8 cellular contexts compared by ENCODE assay signal in genomic region chr12:122834921-122835692, GRCh38. TPM values are rescaled to one million over a fixed set of nuclear protein-coding genes. Genes with fewer than 3 reads are reported as not detected.
A peak's percentile ranks its signal among the peaks of the same experiment; 100 is the strongest.
DNase-seq lines count a peak whose midpoint lies in the region; ATAC-seq and TF ChIP-seq lines count a peak whose summit lies in the region.

TSS of gene HIP1R (plus strand) at chr12:122835457. CDS start at chr12:122835551, 94 bp downstream.

- no peak within 1 kb of the TSS for H2BK12ac ChIP-seq in trophoblast cell (ENCODE audit: low read length)

- H4K12ac ChIP-seq in trophoblast cell (ENCODE audit: low read depth, low read length) = no peak within 1 kb of the TSS

- peak within 1 kb of the TSS; percentile 82 for H2AFZ ChIP-seq in trophoblast cell (ENCODE audit: insufficient read depth, low read length, poor library complexity)

- peak within 1 kb of the TSS; percentile 93 for H4K8ac ChIP-seq in trophoblast cell (ENCODE audit: low read depth, low read length)

- no peak within 1 kb of the TSS for H3K23ac ChIP-seq in trophoblast cell (ENCODE audit: low read length)

- peaks cover 2% of the 10 kb centered on the region for H3K79me2 ChIP-seq in trophoblast cell (ENCODE audit: control insufficient read depth, insufficient read depth, low read length, poor library complexity)

- peak within 1 kb of the TSS; percentile 31 for H3K9ac ChIP-seq in trophoblast cell (ENCODE audit: low read length)

- H3K79me1 ChIP-seq in trophoblast cell (ENCODE audit: low read length) = peaks cover 5% of the 10 kb centered on the region

- peak within 1 kb of the TSS; percentile 91 for H3K18ac ChIP-seq in trophoblast cell (ENCODE audit: low read length)

- H3K9me3 ChIP-seq in Peyer's patch = no peaks in the 10 kb centered on the region
- no peaks in the 10 kb centered on the region for H3K9me3 ChIP-seq in trophoblast cell (ENCODE audit: insufficient read depth, low read depth, low read length)
- H3K9me3 ChIP-seq in upper lobe of right lung = no peaks in the 10 kb centered on the region

- peak in 1 of 2 donors; percentile 46 for TF ChIP-seq POLR2A in Peyer's patch (IDR thresholded peaks at IDR 0.05)

- H3K27me3 ChIP-seq in Peyer's patch (no peaks in the 10 kb centered on the region), trophoblast cell (ENCODE audit: insufficient read depth, low read length) (no peaks in the 10 kb centered on the region), upper lobe of right lung (no peaks in the 10 kb centered on the region)

- no peaks in the 10 kb centered on the region for H3K36me3 ChIP-seq in Peyer's patch
- H3K36me3 ChIP-seq in trophoblast cell (ENCODE audit: control insufficient read depth in 1 of 2, insufficient read depth in 2 of 2, low read length in 2 of 2) = no peaks in the 10 kb centered on the region
- H3K36me3 ChIP-seq in upper lobe of right lung = no peaks in the 10 kb centered on the region

- no peak within 1 kb of the TSS for H3K4ac ChIP-seq in trophoblast cell (ENCODE audit: low read depth, low read length)

- TF ChIP-seq CTCF in AG10803 (conservative IDR thresholded peaks at IDR 0.05; ENCODE audit: low read length) (no peak), Peyer's patch (IDR thresholded peaks at IDR 0.05) (no peak), upper lobe of right lung (IDR thresholded peaks at IDR 0.05) (no peak)

- peaks cover 0 to 34% (median 6%) of the 10 kb centered on the region in 4 donors for H3K4me1 ChIP-seq in Peyer's patch
- H3K4me1 ChIP-seq in trophoblast cell (ENCODE audit: control insufficient read depth in 1 of 2, insufficient read depth in 2 of 2, low read length in 2 of 2) = peaks cover 4 to 8% of the 10 kb centered on the region in 2 experiments
- peaks cover 20% of the 10 kb centered on the region for H3K4me1 ChIP-seq in upper lobe of right lung

- no peak within 1 kb of the TSS for H2BK120ac ChIP-seq in trophoblast cell (ENCODE audit: insufficient read depth, low read length, poor library complexity)

- peak within 1 kb of the TSS; percentile 84 for H3K4me2 ChIP-seq in trophoblast cell (ENCODE audit: low read length)

- ATAC-seq in GM21528 (IDR thresholded peaks at IDR 0.05; ENCODE audit: low FRiP score, unreplicated experiment) (peak; percentile 33), Right ventricle myocardium inferior (peak; percentile 49), upper lobe of right lung (peak; percentile 77)

- intact Hi-C loops in Right ventricle myocardium inferior (cut with DNase I) = loop anchor here (5.0 kb wide), 1 partner anchor 43 kb away; no protein-coding TSS in a partner anchor
- intact Hi-C loops in upper lobe of right lung (cut with DNase I) = no loop called here

- H3K4me3 ChIP-seq in AG10803 (ENCODE audit: low read length) (peak within 1 kb of the TSS; percentile 66), Peyer's patch (peak within 1 kb of the TSS; percentile 69 to 99 (median 94)), trophoblast cell (ENCODE audit: low read depth, low read length) (peak within 1 kb of the TSS; percentile 78), upper lobe of right lung (peak within 1 kb of the TSS; percentile 68)

- no peak within 1 kb of the TSS for H3K14ac ChIP-seq in trophoblast cell (ENCODE audit: low read length)

- no peak for DNase-seq in AG10803 (ENCODE audit: low read depth)
- DNase-seq in Peyer's patch = peak; percentile 71 to 84 (median 83)
- DNase-seq in activated naive CD4-positive, alpha-beta T cell treated with anti-CD3 and anti-CD28 coated beads, Interleukin-2, amount 50 U/mL, for 16 hours = peak; percentile 65
- DNase-seq in Right ventricle myocardium inferior (ENCODE audit: missing footprints) = no peak
- peak; percentile 72 to 80 for DNase-seq in trophoblast cell
- DNase-seq in upper lobe of right lung = peak; percentile 81
- DNase-seq in SKM-1 (lab: John Stamatoyannopoulos, UW; ENCODE audit: unreplicated experiment) = no peak

- no peak within 1 kb of the TSS for H2AK5ac ChIP-seq in trophoblast cell (ENCODE audit: low read length)

- peak within 1 kb of the TSS; percentile 88 to 97 (median 94) for H3K27ac ChIP-seq in Peyer's patch
- H3K27ac ChIP-seq in trophoblast cell (ENCODE audit: low read depth, low read length) = no peak within 1 kb of the TSS
- H3K27ac ChIP-seq in upper lobe of right lung = peak within 1 kb of the TSS; percentile 65

- peak within 1 kb of the TSS; percentile 70 for H4K91ac ChIP-seq in trophoblast cell (ENCODE audit: low read depth, low read length)

- H2BK5ac ChIP-seq in trophoblast cell (ENCODE audit: low read depth, low read length, poor library complexity) = no peak within 1 kb of the TSS

- no CpG with 5 or more reads among the region's 76 CpGs for WGBS in trophoblast cell (ENCODE audit: extremely low coverage, insufficient coverage, insufficient read length)

RNA-seq across cellular contexts. Expression of gene HIP1R, which starts in this region (rescaled TPM):
- total RNA-seq in Peyer's patch (100 to 1,000 TPM; 208 to 265 (median 238) TPM), Right ventricle myocardium inferior (17.6 TPM), upper lobe of right lung (33.0 TPM)
- polyA plus RNA-seq in trophoblast cell (2013) = 12.5 and 13.0 TPM in 2 replicates

Comparison
In these comparisons a context has a peak if more than half of its experiments do, and no peak if none do; other contexts are left out.
1. DNase-seq: peak in Peyer's patch (3 of 3), activated naive CD4-positive, alpha-beta T cell treated with anti-CD3 and anti-CD28 coated beads, Interleukin-2, amount 50 U/mL, for 16 hours (single experiment), trophoblast cell (2 of 2) and upper lobe of right lung (single experiment); none in AG10803 (single experiment), Right ventricle myocardium inferior (single experiment) and SKM-1 (single experiment).
2. Peak in every context shown above with its lines, with median percentiles within 50 percentile points of each other: H3K4me3 ChIP-seq and ATAC-seq.